In the genomic region with DNA sequence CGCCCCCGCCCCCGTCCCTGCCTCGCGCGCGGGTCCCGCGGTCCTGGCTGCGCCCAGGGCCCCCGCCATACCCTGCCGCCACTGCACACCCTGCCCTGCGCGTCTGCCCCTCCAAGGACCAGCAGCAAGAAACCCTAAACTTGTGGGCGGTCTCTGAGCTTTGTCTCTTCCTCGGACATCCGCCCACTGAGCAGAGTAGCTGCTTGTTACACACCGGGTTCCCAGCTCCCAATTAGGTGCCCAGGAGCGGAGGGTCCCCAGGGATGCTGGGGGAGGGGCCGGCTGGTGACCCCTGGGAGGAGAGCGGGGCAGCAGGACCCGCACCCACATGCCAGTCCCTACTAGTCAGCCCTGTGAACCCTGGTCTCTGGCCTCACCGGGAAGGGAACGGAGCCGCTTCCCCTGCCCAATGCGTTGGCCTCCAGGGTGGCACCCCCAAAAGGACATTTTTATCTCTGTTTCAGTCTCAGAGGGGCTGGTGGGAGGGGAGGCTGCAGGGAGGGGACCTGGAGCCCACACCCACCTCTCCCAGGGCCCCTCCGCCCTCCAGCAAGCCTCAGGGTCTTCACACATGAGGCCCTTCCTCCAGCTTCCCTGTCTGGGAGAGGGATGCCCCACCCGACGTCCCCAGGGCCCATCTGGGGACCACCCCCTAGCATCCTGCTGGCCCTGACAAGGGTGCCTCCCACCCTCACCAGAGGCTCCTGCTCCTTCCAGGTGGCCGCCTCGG, we compare ENCODE assay signal across 8 cellular contexts. TPM values are rescaled to one million over a fixed set of nuclear protein-coding genes. Genes with fewer than 3 reads are reported as not detected.
A peak's percentile ranks its signal among the peaks of the same experiment; 100 is the strongest.
DNase-seq lines count a peak whose midpoint lies in the region; ATAC-seq and TF ChIP-seq lines count a peak whose summit lies in the region.

No MANE protein-coding gene starts in this region.

- 32 to 51% (median 34%) methylated on average over 20 to 31 of the region's 31 CpGs for WGBS in psoas muscle, 3 donors

- H3K4me2 ChIP-seq in OCI-LY1 (ENCODE audit: low read length), result peak overlapping the region; percentile 86

- no peaks in the 10 kb centered on the region for H3K79me2 ChIP-seq in OCI-LY1 (ENCODE audit: insufficient read depth, low read length)

- H3K4me1 ChIP-seq in OCI-LY1 (ENCODE audit: insufficient read depth, low read length, severe bottlenecking) (peaks cover 32% of the 10 kb centered on the region), psoas muscle (peaks cover 2% of the 10 kb centered on the region)

- ATAC-seq in GM18867 (IDR thresholded peaks at IDR 0.05; ENCODE audit: unreplicated experiment) (peak; percentile 5), psoas muscle (peak in 1 of 4 donors; percentile 4), HG02938 (IDR thresholded peaks at IDR 0.05; ENCODE audit: unreplicated experiment) (no peak), HG02970 (IDR thresholded peaks at IDR 0.05; ENCODE audit: low FRiP score, unreplicated experiment) (no peak)

- H4K20me1 ChIP-seq in OCI-LY1 (ENCODE audit: insufficient read depth, low read length), result no peaks in the 10 kb centered on the region

- H3K9me3 ChIP-seq in OCI-LY1 (ENCODE audit: low read length), result no peaks in the 10 kb centered on the region
- no peaks in the 10 kb centered on the region for H3K9me3 ChIP-seq in psoas muscle

- H3K27ac ChIP-seq in OCI-LY1 (ENCODE audit: low read depth, low read length, poor library complexity, severe bottlenecking) (peak overlapping the region; percentile 62), psoas muscle (peak overlapping the region; percentile 63)

- H3K9me2 ChIP-seq in OCI-LY1 (ENCODE audit: low read depth, low read length), result no peaks in the 10 kb centered on the region

- H3K27me3 ChIP-seq in OCI-LY1 (ENCODE audit: insufficient read depth, low read length) (peaks cover 13% of the 10 kb centered on the region; the same call in 1 of the 2 replicates), psoas muscle (ENCODE audit: insufficient read depth in 3 of 3, low read length in 2 of 3) (peaks cover 0 to 4% (median 0%) of the 10 kb centered on the region in 3 donors)

- peak overlapping the region; percentile 30; the same call in 1 of the 2 replicates for H2AFZ ChIP-seq in OCI-LY1 (ENCODE audit: low read length)

- peak; percentile 15 for DNase-seq in epithelial cell of esophagus (ENCODE audit: low read depth)
- DNase-seq in psoas muscle, result peak in 1 of 2 donors; percentile 65
- DNase-seq in SHP77 (lab: John Stamatoyannopoulos, UW), result no peak
- no peak for DNase-seq in NOMO-1 (lab: John Stamatoyannopoulos, UW; ENCODE audit: unreplicated experiment in 2 of 2)

- peak overlapping the region; percentile 75 for H3K9ac ChIP-seq in OCI-LY1 (ENCODE audit: low read length)

- no peaks in the 10 kb centered on the region for H3F3A ChIP-seq in OCI-LY1 (ENCODE audit: insufficient read depth, low read length)

- intact Hi-C loops in psoas muscle (cut with DNase I), result loop anchor here in 1 of 2 donors (2.0 kb wide), 1 partner anchor 14 kb away; no protein-coding TSS in a partner anchor

- TF ChIP-seq CTCF in OCI-LY1 (IDR thresholded peaks at IDR 0.05; ENCODE audit: low read length), result no peak
- no peak for TF ChIP-seq CTCF in epithelial cell of esophagus (IDR thresholded peaks at IDR 0.05; ENCODE audit: insufficient read depth, low read depth, low read length, missing control alignments)
- no peak for TF ChIP-seq CTCF in psoas muscle (IDR thresholded peaks at IDR 0.05)

- H3K4me3 ChIP-seq in OCI-LY1 (ENCODE audit: low read depth, low read length, poor library complexity, severe bottlenecking) (peak overlapping the region; percentile 67), epithelial cell of esophagus (ENCODE audit: low read length) (peak overlapping the region; percentile 34), psoas muscle (peak overlapping the region; percentile 72)

- H3K36me3 ChIP-seq in OCI-LY1 (ENCODE audit: insufficient read depth, low read length) (no peaks in the 10 kb centered on the region), psoas muscle (ENCODE audit: insufficient read depth in 1 of 2, low read depth in 1 of 2) (no peaks in the 10 kb centered on the region)

RNA-seq across cellular contexts. Expression of gene STMN3, which starts 10.5 kb away (rescaled TPM):
- 1 to 10 TPM; 2.4 to 3.1 (median 2.7) TPM for total RNA-seq in psoas muscle
- polyA plus RNA-seq in psoas muscle, result 1 to 10 TPM; 1.0 to 2.7 (median 1.2) TPM

RNA-seq across cellular contexts. Expression of gene RTEL1, which starts 15.4 kb away (rescaled TPM):
- total RNA-seq in psoas muscle, result 10 to 100 TPM in 2 of 4 donors, 1 to 10 TPM in 2; 9.2 to 17.5 (median 10.9) TPM
- 1 to 10 TPM; 5.2 to 7.3 (median 7.1) TPM for polyA plus RNA-seq in psoas muscle

RNA-seq across cellular contexts. Expression of gene GMEB2, which starts 15.8 kb away (rescaled TPM):
- 10 to 100 TPM in 1 of 4 donors, 1 to 10 TPM in 3; 5.4 to 10.1 (median 7.8) TPM for total RNA-seq in psoas muscle
- 1 to 10 TPM; 6.9 to 8.7 (median 8.5) TPM for polyA plus RNA-seq in psoas muscle

RNA-seq across cellular contexts. Expression of gene TNFRSF6B, which starts 53.8 kb away (rescaled TPM):
- total RNA-seq in psoas muscle, result 1 to 10 TPM in 3 of 4 donors, not detected in 1; 1.3 to 2.2 (median 1.6) TPM
- 10 to 100 TPM in 1 of 3 donors, 1 to 10 TPM in 1, under 1 TPM in 1; 0.56 to 16.1 (median 6.1) TPM for polyA plus RNA-seq in psoas muscle
